Comparison of ENCODE assay signal across 8 cellular contexts in the genomic region with DNA sequence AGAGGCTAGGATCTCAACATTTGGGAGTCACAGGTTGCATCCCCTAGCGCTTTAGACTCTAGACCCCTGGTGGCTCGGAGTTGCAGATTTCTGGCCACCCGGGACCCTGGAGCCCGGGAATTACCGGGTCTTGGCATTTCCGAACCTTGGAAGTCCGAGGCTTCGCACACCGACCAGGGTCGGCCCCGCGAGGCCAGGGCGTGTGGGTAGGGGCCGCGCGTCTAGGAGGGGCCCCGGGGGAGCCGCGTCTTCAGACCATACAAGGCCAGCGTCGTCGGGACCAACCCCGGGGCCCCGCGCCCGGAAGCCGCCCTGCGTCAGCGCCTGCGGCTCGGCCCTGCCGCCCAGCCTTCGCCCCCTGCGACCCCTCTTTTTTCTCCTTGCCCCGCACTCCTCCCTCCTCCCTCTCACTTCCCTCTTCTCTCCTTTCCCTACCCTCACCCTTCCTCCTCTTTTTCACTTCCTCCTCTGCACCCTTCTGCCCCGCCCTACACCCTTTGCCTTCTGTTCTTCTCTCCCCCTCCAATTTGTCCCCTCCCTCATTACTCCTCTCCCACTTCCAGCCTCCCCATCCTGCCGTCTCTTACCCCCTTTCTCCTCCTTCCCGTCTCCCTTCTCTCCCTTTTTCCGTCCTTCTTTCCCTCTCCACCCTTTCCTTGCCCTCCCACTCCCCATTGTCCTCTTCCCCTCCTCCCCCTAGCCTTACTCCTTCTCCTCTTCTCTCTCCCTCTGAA. TPM values are rescaled to one million over a fixed set of nuclear protein-coding genes. Genes with fewer than 3 reads are reported as not detected.
DNase-seq lines count a peak whose midpoint lies in the region; ATAC-seq and TF ChIP-seq lines count a peak whose summit lies in the region.

No MANE protein-coding gene starts in this region.

- ATAC-seq in GM21447 (IDR thresholded peaks at IDR 0.05; ENCODE audit: unreplicated experiment): no peak

- POLR2A ChIA-PET in GM10248 (lab: Yijun Ruan, JAX): interaction anchor here (1.0 to 2.7 kb wide), 3 partner anchors 15 to 26 kb away, joined by 4 to 15 read pairs (median 4); a partner anchor contains a TSS

- CTCF ChIA-PET in GM10248 (lab: Yijun Ruan, JAX): interaction anchor here (1.2 to 3.9 kb wide), 2 partner anchors 12 to 19 kb away, joined by 5 to 41 read pairs; a partner anchor contains a TSS

- no peak for TF ChIP-seq CTCF in GM10248 (IDR thresholded peaks at IDR 0.05; ENCODE audit: control extremely low read depth, extremely low read depth, low read depth, missing control alignments)

- DNase-seq in GM10248 (ENCODE audit: extremely low spot score) (peak; percentile 70), Kasumi-1 (lab: John Stamatoyannopoulos, UW) (peak; percentile 74 to 77), UCSD-AML1 (lab: John Stamatoyannopoulos, UW; ENCODE audit: unreplicated experiment) (peak; percentile 78), cerebellum (ENCODE audit: low spot score) (peak; percentile 45), SK-N-DZ (ENCODE audit: low spot score) (no peak)
- peak; percentile 36 for DNase-seq in stimulated activated CD4-positive, alpha-beta T cell treated with anti-CD3 and anti-CD28 coated beads, Interleukin-2, amount 100 ng/mL, for 4 hours (ENCODE audit: low read depth)

- no peaks in the 10 kb centered on the region for H3K27me3 ChIP-seq in layer of hippocampus (ENCODE audit: control insufficient read depth, insufficient read depth, low read length)

- H3K27ac ChIP-seq in layer of hippocampus (ENCODE audit: low read depth, low read length): peak overlapping the region; percentile 95

RNA-seq across cellular contexts. Expression of a gene that starts 2.4 kb away (rescaled TPM):
- total RNA-seq in cerebellum: 20.9 TPM
- polyA plus RNA-seq in SK-N-DZ (2014; cell fraction: cytosol; rRNA removed): 6.1 and 6.7 TPM in 2 replicates
- 45.7 and 55.9 TPM in 2 replicates for polyA plus RNA-seq in SK-N-DZ (2014; cell fraction: nucleus; rRNA removed)

RNA-seq across cellular contexts. Expression of a gene that starts 3.4 kb away (rescaled TPM):
- total RNA-seq in cerebellum: 1.9 TPM
- 0.05 and 0.12 TPM in 2 replicates for polyA plus RNA-seq in SK-N-DZ (2014; cell fraction: cytosol; rRNA removed)
- 0.25 and 3.2 TPM in 2 replicates for polyA plus RNA-seq in SK-N-DZ (2014; cell fraction: nucleus; rRNA removed)

RNA-seq across cellular contexts. Expression of a gene that starts 18.9 kb away (rescaled TPM):
- total RNA-seq in cerebellum: 14.1 TPM
- 22.6 and 23.4 TPM in 2 replicates for polyA plus RNA-seq in SK-N-DZ (2014; cell fraction: cytosol; rRNA removed)
- 5.6 and 6.3 TPM in 2 replicates for polyA plus RNA-seq in SK-N-DZ (2014; cell fraction: nucleus; rRNA removed)

RNA-seq across cellular contexts. Expression of a gene that starts 19.1 kb away (rescaled TPM):
- 18.6 TPM for total RNA-seq in cerebellum
- polyA plus RNA-seq in SK-N-DZ (2014; cell fraction: cytosol; rRNA removed): 22.7 and 24.5 TPM in 2 replicates
- polyA plus RNA-seq in SK-N-DZ (2014; cell fraction: nucleus; rRNA removed): 20.1 and 24.0 TPM in 2 replicates

RNA-seq across cellular contexts. Expression of a gene that starts 25.7 kb away (rescaled TPM):
- 48.1 TPM for total RNA-seq in cerebellum
- 33.7 and 54.4 TPM in 2 replicates for polyA plus RNA-seq in SK-N-DZ (2014; cell fraction: cytosol; rRNA removed)
- polyA plus RNA-seq in SK-N-DZ (2014; cell fraction: nucleus; rRNA removed): 34.5 and 39.1 TPM in 2 replicates
